In the genomic region with DNA sequence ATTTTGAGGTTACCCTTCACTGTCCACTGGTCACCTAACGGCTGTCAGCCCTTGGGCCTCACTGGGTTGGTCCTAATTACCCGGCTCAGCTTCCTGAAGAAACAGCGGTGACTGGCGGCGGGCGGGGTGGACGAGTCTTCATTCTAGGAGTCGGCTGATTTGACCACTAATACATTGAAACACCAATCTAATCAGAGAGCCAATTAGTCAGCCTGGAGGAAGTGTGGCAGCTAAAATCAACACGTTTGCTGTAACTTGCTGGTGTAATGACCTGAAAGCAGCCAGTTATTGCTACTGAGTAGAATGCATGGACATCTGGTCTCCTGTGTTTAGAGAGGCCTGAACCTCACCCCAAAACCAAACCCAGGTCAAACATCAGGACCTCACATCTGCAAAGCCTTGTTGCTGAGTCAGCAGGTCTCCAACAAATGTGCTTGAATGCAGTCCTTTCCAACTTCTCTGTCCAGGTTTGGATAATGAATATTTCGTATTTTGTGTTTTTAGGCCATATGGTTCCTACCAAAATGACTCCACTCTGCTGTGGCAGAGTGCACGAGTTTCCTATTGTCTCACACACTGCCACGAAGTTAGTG, we compare ENCODE assay signal across 2 cellular contexts.
A peak's percentile ranks its signal among the peaks of the same experiment; 100 is the strongest.
TF ChIP-seq lines count a peak whose summit lies in the region.

No MANE protein-coding gene starts in this region.

TF ChIP-seq in IMR-90, 13 proteins besides CTCF, POLR2A, EP300 and RAD21:
- TF ChIP-seq MAFK (IDR thresholded peaks at IDR 0.05; ENCODE audit: low read depth, low read length): peak; percentile 88
- no peak for TF ChIP-seq RCOR1 (IDR thresholded peaks at IDR 0.05; ENCODE audit: insufficient replicate concordance, low read length)
- TF ChIP-seq MAZ (IDR thresholded peaks at IDR 0.05; ENCODE audit: borderline replicate concordance, low read depth, low read length): no peak
- TF ChIP-seq ELK1 (IDR thresholded peaks at IDR 0.05; ENCODE audit: borderline replicate concordance, low read depth, low read length): no peak
- TF ChIP-seq BHLHE40 (IDR thresholded peaks at IDR 0.05; ENCODE audit: low read depth, low read length): no peak
- no peak for TF ChIP-seq CEBPB (IDR thresholded peaks at IDR 0.05; ENCODE audit: low read depth, low read length)
- TF ChIP-seq, protein P1, sequence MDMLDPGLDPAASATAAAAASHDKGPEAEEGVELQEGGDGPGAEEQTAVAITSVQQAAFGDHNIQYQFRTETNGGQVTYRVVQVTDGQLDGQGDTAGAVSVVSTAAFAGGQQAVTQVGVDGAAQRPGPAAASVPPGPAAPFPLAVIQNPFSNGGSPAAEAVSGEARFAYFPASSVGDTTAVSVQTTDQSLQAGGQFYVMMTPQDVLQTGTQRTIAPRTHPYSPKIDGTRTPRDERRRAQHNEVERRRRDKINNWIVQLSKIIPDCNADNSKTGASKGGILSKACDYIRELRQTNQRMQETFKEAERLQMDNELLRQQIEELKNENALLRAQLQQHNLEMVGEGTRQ (IDR thresholded peaks at IDR 0.05; ENCODE audit: low read depth, low read length): no peak

TF ChIP-seq in H1, 55 proteins besides CTCF, POLR2A, EP300 and RAD21:
- TF ChIP-seq JUN (IDR thresholded peaks at IDR 0.05; ENCODE audit: low read depth, low read length) (no peak), ZNF274 (IDR thresholded peaks at IDR 0.05; ENCODE audit: borderline replicate concordance, extremely low read depth, low read length) (no peak), MAFK (IDR thresholded peaks at IDR 0.05; ENCODE audit: low read depth, low read length) (peak; percentile 63; the same call in 1 of the 2 replicates)
